11 cellular contexts compared by ENCODE assay signal in genomic region chr5:94967525-94967924, GRCh38.
"Had no signal": no experiment of that assay in that cellular context is flagged by ENCODE, and none has a peak within 500 bp of the region (broad histone marks: within the 10 kb centered on the region; RNA-seq: fewer than 3 reads in every experiment).

No MANE protein-coding gene starts in this region.

- H3K4me1 ChIP-seq: HAP-1 had no signal

- DNase-seq: GM23248, GOT3, H7, H9, HCEC 1CT, HFFc6 had no signal

- H3K9ac ChIP-seq: GM23248 had no signal

- H3K27ac ChIP-seq: GM23248 had no signal

- FAIRE-seq: H1, H54 had no signal

- H3K9me3 ChIP-seq: HAP-1 had no signal

- H2AFZ ChIP-seq: GM23248, GM23338 had no signal

- H3K4me3 ChIP-seq: GM23248, GM23338, HAP-1 had no signal

- H3K36me3 ChIP-seq: HAP-1 had no signal

- ATAC-seq: GM23338, HCT116 had no signal

- H3K4me2 ChIP-seq: GM23338 had no signal
